1 cellular context compared by ENCODE assay signal in the genomic region with DNA sequence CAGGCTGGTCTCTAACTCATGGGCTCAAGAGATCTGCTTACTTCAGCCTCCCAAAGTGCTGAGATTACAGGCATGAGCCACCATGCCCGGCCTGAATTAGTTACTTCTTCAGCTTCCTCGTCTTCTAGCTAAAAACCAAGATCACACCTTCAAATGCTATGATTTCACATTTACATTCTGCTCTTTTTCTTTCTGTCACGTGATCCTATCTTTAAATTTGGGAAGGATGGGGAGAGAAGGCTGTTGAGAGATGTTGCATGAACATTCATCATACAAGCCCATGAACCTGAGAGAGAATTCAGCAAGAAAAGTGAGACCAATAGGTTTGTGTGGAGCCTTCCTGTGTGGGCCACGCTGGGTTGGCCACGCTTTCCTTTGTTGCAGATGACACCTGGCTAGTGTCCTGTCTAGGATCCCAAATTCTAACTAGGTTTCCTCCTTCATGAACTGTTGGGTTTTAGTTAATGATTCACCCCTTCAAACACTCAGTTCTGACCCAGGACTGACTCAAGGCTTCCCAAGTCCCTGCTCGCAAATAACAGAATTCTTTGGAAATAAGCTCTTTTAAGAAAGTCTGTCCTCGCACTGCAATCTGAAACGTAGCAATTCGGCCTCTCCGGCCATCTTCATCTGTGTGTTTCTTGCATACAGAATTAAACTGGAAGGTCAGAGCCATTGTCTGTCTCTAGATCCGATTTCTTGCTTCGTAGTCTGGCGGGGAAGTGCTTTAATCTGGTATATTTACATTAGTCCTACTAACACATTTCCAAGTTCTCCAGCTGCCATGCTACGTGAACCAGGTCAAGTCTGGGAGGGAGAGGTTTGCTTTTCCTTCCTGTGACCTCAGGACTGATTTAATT.
TF ChIP-seq lines count a peak whose summit lies in the region.

No MANE protein-coding gene starts in this region.

TF ChIP-seq in GM12878, 131 proteins besides CTCF, POLR2A, EP300 and RAD21:
- TF ChIP-seq, protein P1, sequence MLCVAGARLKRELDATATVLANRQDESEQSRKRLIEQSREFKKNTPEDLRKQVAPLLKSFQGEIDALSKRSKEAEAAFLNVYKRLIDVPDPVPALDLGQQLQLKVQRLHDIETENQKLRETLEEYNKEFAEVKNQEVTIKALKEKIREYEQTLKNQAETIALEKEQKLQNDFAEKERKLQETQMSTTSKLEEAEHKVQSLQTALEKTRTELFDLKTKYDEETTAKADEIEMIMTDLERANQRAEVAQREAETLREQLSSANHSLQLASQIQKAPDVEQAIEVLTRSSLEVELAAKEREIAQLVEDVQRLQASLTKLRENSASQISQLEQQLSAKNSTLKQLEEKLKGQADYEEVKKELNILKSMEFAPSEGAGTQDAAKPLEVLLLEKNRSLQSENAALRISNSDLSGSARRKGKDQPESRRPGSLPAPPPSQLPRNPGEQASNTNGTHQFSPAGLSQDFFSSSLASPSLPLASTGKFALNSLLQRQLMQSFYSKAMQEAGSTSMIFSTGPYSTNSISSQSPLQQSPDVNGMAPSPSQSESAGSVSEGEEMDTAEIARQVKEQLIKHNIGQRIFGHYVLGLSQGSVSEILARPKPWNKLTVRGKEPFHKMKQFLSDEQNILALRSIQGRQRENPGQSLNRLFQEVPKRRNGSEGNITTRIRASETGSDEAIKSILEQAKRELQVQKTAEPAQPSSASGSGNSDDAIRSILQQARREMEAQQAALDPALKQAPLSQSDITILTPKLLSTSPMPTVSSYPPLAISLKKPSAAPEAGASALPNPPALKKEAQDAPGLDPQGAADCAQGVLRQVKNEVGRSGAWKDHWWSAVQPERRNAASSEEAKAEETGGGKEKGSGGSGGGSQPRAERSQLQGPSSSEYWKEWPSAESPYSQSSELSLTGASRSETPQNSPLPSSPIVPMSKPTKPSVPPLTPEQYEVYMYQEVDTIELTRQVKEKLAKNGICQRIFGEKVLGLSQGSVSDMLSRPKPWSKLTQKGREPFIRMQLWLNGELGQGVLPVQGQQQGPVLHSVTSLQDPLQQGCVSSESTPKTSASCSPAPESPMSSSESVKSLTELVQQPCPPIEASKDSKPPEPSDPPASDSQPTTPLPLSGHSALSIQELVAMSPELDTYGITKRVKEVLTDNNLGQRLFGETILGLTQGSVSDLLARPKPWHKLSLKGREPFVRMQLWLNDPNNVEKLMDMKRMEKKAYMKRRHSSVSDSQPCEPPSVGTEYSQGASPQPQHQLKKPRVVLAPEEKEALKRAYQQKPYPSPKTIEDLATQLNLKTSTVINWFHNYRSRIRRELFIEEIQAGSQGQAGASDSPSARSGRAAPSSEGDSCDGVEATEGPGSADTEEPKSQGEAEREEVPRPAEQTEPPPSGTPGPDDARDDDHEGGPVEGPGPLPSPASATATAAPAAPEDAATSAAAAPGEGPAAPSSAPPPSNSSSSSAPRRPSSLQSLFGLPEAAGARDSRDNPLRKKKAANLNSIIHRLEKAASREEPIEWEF (IDR thresholded peaks at IDR 0.05; ENCODE audit: insufficient replicate concordance, low read depth, low read length) = no peak
- TF ChIP-seq SPI1 (IDR thresholded peaks at IDR 0.05; ENCODE audit: borderline replicate concordance, insufficient read depth, low read depth, low read length) = no peak
- TF ChIP-seq RELA (IDR thresholded peaks at IDR 0.05; ENCODE audit: borderline replicate concordance, partially characterized antibody) = no peak
- TF ChIP-seq SMARCA5 (IDR thresholded peaks at IDR 0.05) = no peak
- TF ChIP-seq, protein P2, sequence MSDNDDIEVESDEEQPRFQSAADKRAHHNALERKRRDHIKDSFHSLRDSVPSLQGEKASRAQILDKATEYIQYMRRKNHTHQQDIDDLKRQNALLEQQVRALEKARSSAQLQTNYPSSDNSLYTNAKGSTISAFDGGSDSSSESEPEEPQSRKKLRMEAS (IDR thresholded peaks at IDR 0.05; ENCODE audit: low read depth, low read length) = no peak
- peak; percentile 15; the same call in 1 of the 2 replicates for TF ChIP-seq RAD51 (IDR thresholded peaks at IDR 0.05)
- TF ChIP-seq HDAC2 (IDR thresholded peaks at IDR 0.05) = no peak
